Comparison of ENCODE assay signal across 28 cellular contexts in genomic region chr7:78179827-78180226, GRCh38.
"Had no signal": no experiment of that assay in that cellular context is flagged by ENCODE, and none has a peak within 500 bp of the region (broad histone marks: within the 10 kb centered on the region; RNA-seq: fewer than 3 reads in every experiment).

No MANE protein-coding gene starts in this region.

- H3K27me3 Mint-ChIP-seq: dendritic cell treated with granulocyte-macrophage colony-stimulating factor and Interleukin-4, amounts not matched to agents 40 ng/mL and 50 ng/mL, for 4 days had no signal

- H3K27ac Mint-ChIP-seq: dendritic cell treated with granulocyte-macrophage colony-stimulating factor and Interleukin-4, amounts not matched to agents 40 ng/mL and 50 ng/mL, for 4 days; effector memory CD8-positive, alpha-beta T cell; endodermal cell had no signal

- H3K36me3 ChIP-seq: colonic mucosa, esophagus muscularis mucosa, esophagus squamous epithelium, gastrocnemius medialis, gastroesophageal sphincter, heart left ventricle, heart right ventricle had no signal

- H3K79me2 ChIP-seq: hepatocyte had no signal

- H3K27me3 ChIP-seq: colonic mucosa, dorsolateral prefrontal cortex, esophagus muscularis mucosa, esophagus squamous epithelium, gastrocnemius medialis, gastroesophageal sphincter, heart left ventricle, heart right ventricle, hepatocyte had no signal

- H3K4me3 Mint-ChIP-seq: dendritic cell treated with granulocyte-macrophage colony-stimulating factor and Interleukin-4, amounts not matched to agents 40 ng/mL and 50 ng/mL, for 4 days; effector memory CD8-positive, alpha-beta T cell; endodermal cell had no signal

- H3K27ac ChIP-seq: colonic mucosa, coronary artery, dorsolateral prefrontal cortex, epithelial cell of prostate, esophagus muscularis mucosa, esophagus squamous epithelium, foreskin keratinocyte, gastrocnemius medialis, gastroesophageal sphincter, heart left ventricle, heart right ventricle, hepatocyte had no signal

- H2AFZ ChIP-seq: hepatocyte had no signal

- H3K4me1 ChIP-seq: colonic mucosa, foreskin keratinocyte, gastrocnemius medialis had no signal

- H3K9me3 Mint-ChIP-seq: dendritic cell treated with granulocyte-macrophage colony-stimulating factor and Interleukin-4, amounts not matched to agents 40 ng/mL and 50 ng/mL, for 4 days; effector memory CD8-positive, alpha-beta T cell; endodermal cell had no signal

- H3K4me2 ChIP-seq: hepatocyte had no signal

- ATAC-seq: effector memory CD8-positive, alpha-beta T cell; esophagus mucosa; foreskin keratinocyte; gastrocnemius medialis; gastroesophageal sphincter had no signal

- DNase-seq: colonic mucosa; cortex of kidney; dermis blood vessel endothelial cell; dorsolateral prefrontal cortex; effector CD4-positive, alpha-beta T cell; effector CD8-positive, alpha-beta T cell; effector memory CD4-positive, alpha-beta T cell; effector memory CD8-positive, alpha-beta T cell; endodermal cell; erythroblast; esophagus squamous epithelium; foreskin fibroblast; foreskin keratinocyte; gastrocnemius medialis; glutamatergic neuron; head of caudate nucleus; heart left ventricle; heart right ventricle had no signal

- H3K4me3 ChIP-seq: colonic mucosa, coronary artery, dorsolateral prefrontal cortex, esophagus muscularis mucosa, esophagus squamous epithelium, gastrocnemius medialis, gastroesophageal sphincter, heart left ventricle, heart right ventricle, hepatocyte had no signal

- H3K9me3 ChIP-seq: colonic mucosa, esophagus muscularis mucosa, esophagus squamous epithelium, gastrocnemius medialis, gastroesophageal sphincter, heart left ventricle, heart right ventricle had no signal

- FAIRE-seq: endometrium, endothelial cell of umbilical vein, frontal cortex had no signal
